ENCODE assay signal across 10 cellular contexts in the genomic region with DNA sequence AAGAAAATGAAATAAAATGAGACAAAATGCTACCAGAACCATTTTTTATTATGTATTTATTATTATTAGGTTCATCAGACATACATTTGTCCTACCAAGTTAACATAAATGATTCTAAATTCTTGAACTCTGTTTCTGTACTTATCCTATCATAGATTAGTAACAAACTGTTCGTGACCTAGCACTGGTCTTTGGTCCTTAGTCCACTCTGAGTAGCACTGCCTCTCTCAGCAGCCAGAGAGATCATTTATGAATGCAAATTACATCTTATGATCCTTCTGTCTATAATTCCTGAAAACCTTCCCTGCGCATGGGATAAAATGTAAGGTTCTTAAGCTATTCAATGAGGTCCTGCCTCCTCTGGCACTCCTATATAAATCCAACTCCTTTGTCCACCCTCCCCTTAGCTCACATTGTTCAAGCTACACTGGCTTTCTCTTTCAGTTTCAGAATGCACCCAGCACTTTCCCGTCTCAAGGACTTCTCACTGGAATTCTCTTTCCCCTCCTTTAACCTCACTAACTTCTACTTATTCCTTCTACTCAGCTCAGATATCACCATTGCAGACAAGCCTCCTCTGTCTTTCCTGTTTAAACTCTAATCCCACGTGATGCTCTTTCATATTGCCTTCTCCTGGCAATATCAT. TPM values are rescaled to one million over a fixed set of nuclear protein-coding genes. Genes with fewer than 3 reads are reported as not detected.
DNase-seq lines count a peak whose midpoint lies in the region; ATAC-seq and TF ChIP-seq lines count a peak whose summit lies in the region.
"Had no signal": no experiment of that assay in that cellular context is flagged by ENCODE, and none has a peak within 500 bp of the region (broad histone marks: within the 10 kb centered on the region; RNA-seq: fewer than 3 reads in every experiment).

No MANE protein-coding gene starts in this region.

- no peaks in the 10 kb centered on the region for H3K36me3 ChIP-seq in BLaER1
- no peaks in the 10 kb centered on the region for H3K36me3 ChIP-seq in mucosa of descending colon (ENCODE audit: low read depth)
- H3K36me3 ChIP-seq in brain microvascular endothelial cell (replicated peaks): no peaks in the 10 kb centered on the region

- ATAC-seq in GM21526 (IDR thresholded peaks at IDR 0.05; ENCODE audit: low FRiP score, unreplicated experiment) (peak; percentile 69), activated B cell treated with CpG ODN at 0.5 μM for 24 hours (ENCODE audit: low read depth) (no peak), mucosa of descending colon (peak; percentile 77), esophagus mucosa (no peak)

- intact Hi-C loops in activated B cell treated with CpG ODN at 0.5 μM for 24 hours (cut with micrococcal nuclease): no loop called here
- intact Hi-C loops in mucosa of descending colon (cut with DNase I, micrococcal nuclease): no loop called here

- H3K9me3 ChIP-seq in BLaER1: no peaks in the 10 kb centered on the region
- H3K9me3 ChIP-seq in mucosa of descending colon: no peaks in the 10 kb centered on the region

- H3K27me3 Mint-ChIP-seq in activated B cell treated with CpG ODN at 0.5 μM for 24 hours: no peaks in the 10 kb centered on the region

- peaks cover 7% of the 10 kb centered on the region for H3K4me1 Mint-ChIP-seq in activated B cell treated with CpG ODN at 0.5 μM for 24 hours

- DNase-seq in activated B cell treated with CpG ODN at 0.5 μM for 24 hours (no peak), mucosa of descending colon (no peak), RWPE1 (ENCODE audit: low spot score) (no peak), brain microvascular endothelial cell (no peak)
- no peak for DNase-seq in activated CD8-positive, alpha-beta memory T cell treated with anti-CD3 and anti-CD28 coated beads, Interleukin-2, amount 50 U/mL, for 48 hours
- DNase-seq: activated T-cell treated with anti-CD3 and anti-CD28 coated beads for 4 hours; CD4-positive, alpha-beta memory T cell had no signal

- peak overlapping the region; percentile 29 for H3K4me3 Mint-ChIP-seq in activated B cell treated with CpG ODN at 0.5 μM for 24 hours

- no peaks in the 10 kb centered on the region for H3K36me3 Mint-ChIP-seq in activated B cell treated with CpG ODN at 0.5 μM for 24 hours (ENCODE audit: low read depth)
- H3K36me3 Mint-ChIP-seq: CD4-positive, alpha-beta memory T cell had no signal

- H4K20me1 ChIP-seq in BLaER1: no peaks in the 10 kb centered on the region

- no peak overlapping the region for H3K9ac ChIP-seq in BLaER1

- POLR2A ChIA-PET in activated B cell treated with CpG ODN at 0.5 μM for 24 hours (lab: Charles Lee) (no interaction called here), RWPE1 (lab: Yijun Ruan, JAX; ENCODE audit: low non-redundant PET) (no interaction called here)

- CTCF ChIA-PET in activated B cell treated with CpG ODN at 0.5 μM for 24 hours (lab: Charles Lee): no interaction called here
- CTCF ChIA-PET in RWPE1 (lab: Yijun Ruan, JAX): no interaction called here

- no peak overlapping the region for H3K4me3 ChIP-seq in BLaER1
- H3K4me3 ChIP-seq in mucosa of descending colon: no peak overlapping the region
- no peak overlapping the region for H3K4me3 ChIP-seq in brain microvascular endothelial cell (ENCODE audit: low read depth, low read length)

- TF ChIP-seq CTCF in activated B cell treated with CpG ODN at 0.5 μM for 24 hours (IDR thresholded peaks at IDR 0.05): no peak
- TF ChIP-seq CTCF in mucosa of descending colon (IDR thresholded peaks at IDR 0.05): no peak
- no peak for TF ChIP-seq CTCF in RWPE1 (conservative IDR thresholded peaks at IDR 0.05; ENCODE audit: low read depth)
- no peak for TF ChIP-seq CTCF in brain microvascular endothelial cell (IDR thresholded peaks at IDR 0.05; ENCODE audit: low read depth, low read length, missing control alignments)

- in situ Hi-C loops in brain microvascular endothelial cell (cut with HindIII; ENCODE audit: low pct_ligation_motif_present, low sequenced_read_pairs): no loop called here

- H3K9me3 Mint-ChIP-seq in activated B cell treated with CpG ODN at 0.5 μM for 24 hours: no peaks in the 10 kb centered on the region

- H3K27ac Mint-ChIP-seq in activated B cell treated with CpG ODN at 0.5 μM for 24 hours: no peak overlapping the region
- H3K27ac Mint-ChIP-seq: CD4-positive, alpha-beta memory T cell had no signal

- no peak overlapping the region for H3K27ac ChIP-seq in BLaER1
- H3K27ac ChIP-seq in RWPE1: no peak overlapping the region
- no peak overlapping the region for H3K27ac ChIP-seq in brain microvascular endothelial cell

- H3K4me1 ChIP-seq in BLaER1 (0 out of 2 replicates have a peak, but pooled peaks cover 11% of the 10 kb centered on the region), mucosa of descending colon (ENCODE audit: low read depth) (no peaks in the 10 kb centered on the region)

- H3K27me3 ChIP-seq in BLaER1 (no peaks in the 10 kb centered on the region), brain microvascular endothelial cell (replicated peaks) (no peaks in the 10 kb centered on the region)

- H3K4me2 ChIP-seq in BLaER1: peak overlapping the region; percentile 15; the same call in 1 of the 2 replicates

RNA-seq across cellular contexts. Expression of a gene that starts 17.1 kb away (rescaled TPM):
- total RNA-seq in activated B cell treated with CpG ODN at 0.5 μM for 24 hours: not detected in 2 replicates
- 10 to 100 TPM in 1 of 3 donors, 1 to 10 TPM in 1, under 1 TPM in 1; 0.78 to 46.9 (median 2.0) TPM for total RNA-seq in mucosa of descending colon
- total RNA-seq in esophagus mucosa: 0.24 TPM
- total RNA-seq: CD4-positive, alpha-beta memory T cell had no signal

Comparison
In these comparisons a context has a peak if more than half of its experiments do, and no peak if none do; other contexts are left out.
1. ATAC-seq: peak in GM21526 (single experiment) and mucosa of descending colon (single experiment); none in activated B cell treated with CpG ODN at 0.5 μM for 24 hours (single experiment) and esophagus mucosa (single experiment).